Comparison of ENCODE assay signal across 1 cellular context in the genomic region with DNA sequence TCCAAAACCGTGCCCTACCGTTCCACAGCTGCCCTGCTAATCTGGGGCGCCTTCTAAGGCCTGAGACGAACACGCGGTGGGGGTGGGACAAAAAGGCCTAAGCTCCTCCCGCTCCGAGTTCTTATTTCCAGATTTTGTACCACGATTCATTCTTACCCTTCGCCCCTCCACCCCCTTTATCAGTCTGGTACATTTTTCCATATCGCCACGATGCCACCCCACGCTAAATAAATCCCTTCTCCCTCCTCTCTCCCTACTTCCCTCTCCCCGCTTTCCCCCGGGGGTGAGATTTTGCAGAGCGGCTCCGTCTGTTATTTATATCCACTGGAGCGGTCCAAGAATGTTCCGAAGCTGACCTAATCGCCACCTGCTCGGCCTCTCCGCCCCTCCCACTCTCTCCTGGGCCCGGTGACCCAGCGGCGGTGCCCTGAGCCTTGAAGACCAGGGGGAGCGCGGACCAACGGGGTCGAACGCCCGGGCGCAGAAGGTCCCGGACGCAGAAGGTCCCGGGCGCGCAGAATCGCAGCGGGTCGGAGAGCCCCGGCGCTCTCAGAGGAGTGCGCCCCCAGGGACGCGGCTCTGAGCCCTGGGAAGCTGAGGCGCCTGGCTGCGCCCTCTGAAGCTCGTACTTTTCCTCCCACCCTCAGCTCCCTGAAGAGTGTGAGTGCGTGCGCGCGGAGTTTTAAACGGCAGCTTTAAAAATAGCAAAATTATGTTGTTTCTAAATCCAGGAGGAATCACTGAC.
TF ChIP-seq lines count a peak whose summit lies in the region.

No MANE protein-coding gene starts in this region.

TF ChIP-seq in HepG2, 621 proteins besides CTCF, POLR2A, EP300 and RAD21 (continued from another document and continues in another):
- TF ChIP-seq, protein P1, sequence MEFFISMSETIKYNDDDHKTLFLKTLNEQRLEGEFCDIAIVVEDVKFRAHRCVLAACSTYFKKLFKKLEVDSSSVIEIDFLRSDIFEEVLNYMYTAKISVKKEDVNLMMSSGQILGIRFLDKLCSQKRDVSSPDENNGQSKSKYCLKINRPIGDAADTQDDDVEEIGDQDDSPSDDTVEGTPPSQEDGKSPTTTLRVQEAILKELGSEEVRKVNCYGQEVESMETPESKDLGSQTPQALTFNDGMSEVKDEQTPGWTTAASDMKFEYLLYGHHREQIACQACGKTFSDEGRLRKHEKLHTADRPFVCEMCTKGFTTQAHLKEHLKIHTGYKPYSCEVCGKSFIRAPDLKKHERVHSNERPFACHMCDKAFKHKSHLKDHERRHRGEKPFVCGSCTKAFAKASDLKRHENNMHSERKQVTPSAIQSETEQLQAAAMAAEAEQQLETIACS (CRISPR knock-in tag; IDR thresholded peaks at IDR 0.05): no peak
- TF ChIP-seq, protein P2, sequence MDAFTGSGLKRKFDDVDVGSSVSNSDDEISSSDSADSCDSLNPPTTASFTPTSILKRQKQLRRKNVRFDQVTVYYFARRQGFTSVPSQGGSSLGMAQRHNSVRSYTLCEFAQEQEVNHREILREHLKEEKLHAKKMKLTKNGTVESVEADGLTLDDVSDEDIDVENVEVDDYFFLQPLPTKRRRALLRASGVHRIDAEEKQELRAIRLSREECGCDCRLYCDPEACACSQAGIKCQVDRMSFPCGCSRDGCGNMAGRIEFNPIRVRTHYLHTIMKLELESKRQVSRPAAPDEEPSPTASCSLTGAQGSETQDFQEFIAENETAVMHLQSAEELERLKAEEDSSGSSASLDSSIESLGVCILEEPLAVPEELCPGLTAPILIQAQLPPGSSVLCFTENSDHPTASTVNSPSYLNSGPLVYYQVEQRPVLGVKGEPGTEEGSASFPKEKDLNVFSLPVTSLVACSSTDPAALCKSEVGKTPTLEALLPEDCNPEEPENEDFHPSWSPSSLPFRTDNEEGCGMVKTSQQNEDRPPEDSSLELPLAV (CRISPR knock-in tag; conservative IDR thresholded peaks at IDR 0.05; ENCODE audit: low read depth): no peak
- TF ChIP-seq, protein P3, sequence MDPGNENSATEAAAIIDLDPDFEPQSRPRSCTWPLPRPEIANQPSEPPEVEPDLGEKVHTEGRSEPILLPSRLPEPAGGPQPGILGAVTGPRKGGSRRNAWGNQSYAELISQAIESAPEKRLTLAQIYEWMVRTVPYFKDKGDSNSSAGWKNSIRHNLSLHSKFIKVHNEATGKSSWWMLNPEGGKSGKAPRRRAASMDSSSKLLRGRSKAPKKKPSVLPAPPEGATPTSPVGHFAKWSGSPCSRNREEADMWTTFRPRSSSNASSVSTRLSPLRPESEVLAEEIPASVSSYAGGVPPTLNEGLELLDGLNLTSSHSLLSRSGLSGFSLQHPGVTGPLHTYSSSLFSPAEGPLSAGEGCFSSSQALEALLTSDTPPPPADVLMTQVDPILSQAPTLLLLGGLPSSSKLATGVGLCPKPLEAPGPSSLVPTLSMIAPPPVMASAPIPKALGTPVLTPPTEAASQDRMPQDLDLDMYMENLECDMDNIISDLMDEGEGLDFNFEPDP (CRISPR knock-in tag; conservative IDR thresholded peaks at IDR 0.05): no peak
- TF ChIP-seq, protein P4, sequence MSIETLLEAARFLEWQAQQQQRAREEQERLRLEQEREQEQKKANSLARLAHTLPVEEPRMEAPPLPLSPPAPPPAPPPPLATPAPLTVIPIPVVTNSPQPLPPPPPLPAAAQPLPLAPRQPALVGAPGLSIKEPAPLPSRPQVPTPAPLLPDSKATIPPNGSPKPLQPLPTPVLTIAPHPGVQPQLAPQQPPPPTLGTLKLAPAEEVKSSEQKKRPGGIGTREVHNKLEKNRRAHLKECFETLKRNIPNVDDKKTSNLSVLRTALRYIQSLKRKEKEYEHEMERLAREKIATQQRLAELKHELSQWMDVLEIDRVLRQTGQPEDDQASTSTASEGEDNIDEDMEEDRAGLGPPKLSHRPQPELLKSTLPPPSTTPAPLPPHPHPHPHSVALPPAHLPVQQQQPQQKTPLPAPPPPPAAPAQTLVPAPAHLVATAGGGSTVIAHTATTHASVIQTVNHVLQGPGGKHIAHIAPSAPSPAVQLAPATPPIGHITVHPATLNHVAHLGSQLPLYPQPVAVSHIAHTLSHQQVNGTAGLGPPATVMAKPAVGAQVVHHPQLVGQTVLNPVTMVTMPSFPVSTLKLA (IDR thresholded peaks at IDR 0.05): no peak
- TF ChIP-seq SMAD1 (CRISPR knock-in tag; IDR thresholded peaks at IDR 0.05; ENCODE audit: borderline replicate concordance, low read depth) (no peak), MTF2 (CRISPR knock-in tag; IDR thresholded peaks at IDR 0.05; ENCODE audit: borderline replicate concordance) (no peak), ZSCAN30 (CRISPR knock-in tag; IDR thresholded peaks at IDR 0.05) (no peak), ZBTB21 (CRISPR knock-in tag; IDR thresholded peaks at IDR 0.05) (no peak), ATF7 (IDR thresholded peaks at IDR 0.05) (no peak), ATF7 (CRISPR knock-in tag; IDR thresholded peaks at IDR 0.05) (no peak), PRPF4 (IDR thresholded peaks at IDR 0.05; ENCODE audit: low read depth, low read length, poor library complexity, severe bottlenecking) (no peak), IKZF5 (CRISPR knock-in tag; IDR thresholded peaks at IDR 0.05) (no peak), HNF1A (IDR thresholded peaks at IDR 0.05; ENCODE audit: low read depth) (no peak), HNF1A (CRISPR knock-in tag; IDR thresholded peaks at IDR 0.05; ENCODE audit: borderline replicate concordance) (no peak), KDM6A (CRISPR knock-in tag; IDR thresholded peaks at IDR 0.05; ENCODE audit: low read depth) (no peak), EHMT2 (IDR thresholded peaks at IDR 0.05; ENCODE audit: borderline replicate concordance, low read depth, low read length) (no peak), ZNF383 (CRISPR knock-in tag; IDR thresholded peaks at IDR 0.05; ENCODE audit: borderline replicate concordance) (no peak)
- TF ChIP-seq, protein P5, sequence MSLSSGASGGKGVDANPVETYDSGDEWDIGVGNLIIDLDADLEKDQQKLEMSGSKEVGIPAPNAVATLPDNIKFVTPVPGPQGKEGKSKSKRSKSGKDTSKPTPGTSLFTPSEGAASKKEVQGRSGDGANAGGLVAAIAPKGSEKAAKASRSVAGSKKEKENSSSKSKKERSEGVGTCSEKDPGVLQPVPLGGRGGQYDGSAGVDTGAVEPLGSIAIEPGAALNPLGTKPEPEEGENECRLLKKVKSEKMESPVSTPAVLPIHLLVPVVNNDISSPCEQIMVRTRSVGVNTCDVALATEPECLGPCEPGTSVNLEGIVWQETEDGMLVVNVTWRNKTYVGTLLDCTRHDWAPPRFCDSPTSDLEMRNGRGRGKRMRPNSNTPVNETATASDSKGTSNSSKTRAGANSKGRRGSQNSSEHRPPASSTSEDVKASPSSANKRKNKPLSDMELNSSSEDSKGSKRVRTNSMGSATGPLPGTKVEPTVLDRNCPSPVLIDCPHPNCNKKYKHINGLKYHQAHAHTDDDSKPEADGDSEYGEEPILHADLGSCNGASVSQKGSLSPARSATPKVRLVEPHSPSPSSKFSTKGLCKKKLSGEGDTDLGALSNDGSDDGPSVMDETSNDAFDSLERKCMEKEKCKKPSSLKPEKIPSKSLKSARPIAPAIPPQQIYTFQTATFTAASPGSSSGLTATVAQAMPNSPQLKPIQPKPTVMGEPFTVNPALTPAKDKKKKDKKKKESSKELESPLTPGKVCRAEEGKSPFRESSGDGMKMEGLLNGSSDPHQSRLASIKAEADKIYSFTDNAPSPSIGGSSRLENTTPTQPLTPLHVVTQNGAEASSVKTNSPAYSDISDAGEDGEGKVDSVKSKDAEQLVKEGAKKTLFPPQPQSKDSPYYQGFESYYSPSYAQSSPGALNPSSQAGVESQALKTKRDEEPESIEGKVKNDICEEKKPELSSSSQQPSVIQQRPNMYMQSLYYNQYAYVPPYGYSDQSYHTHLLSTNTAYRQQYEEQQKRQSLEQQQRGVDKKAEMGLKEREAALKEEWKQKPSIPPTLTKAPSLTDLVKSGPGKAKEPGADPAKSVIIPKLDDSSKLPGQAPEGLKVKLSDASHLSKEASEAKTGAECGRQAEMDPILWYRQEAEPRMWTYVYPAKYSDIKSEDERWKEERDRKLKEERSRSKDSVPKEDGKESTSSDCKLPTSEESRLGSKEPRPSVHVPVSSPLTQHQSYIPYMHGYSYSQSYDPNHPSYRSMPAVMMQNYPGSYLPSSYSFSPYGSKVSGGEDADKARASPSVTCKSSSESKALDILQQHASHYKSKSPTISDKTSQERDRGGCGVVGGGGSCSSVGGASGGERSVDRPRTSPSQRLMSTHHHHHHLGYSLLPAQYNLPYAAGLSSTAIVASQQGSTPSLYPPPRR (CRISPR knock-in tag; IDR thresholded peaks at IDR 0.05; ENCODE audit: borderline replicate concordance): no peak
- TF ChIP-seq, protein P6, sequence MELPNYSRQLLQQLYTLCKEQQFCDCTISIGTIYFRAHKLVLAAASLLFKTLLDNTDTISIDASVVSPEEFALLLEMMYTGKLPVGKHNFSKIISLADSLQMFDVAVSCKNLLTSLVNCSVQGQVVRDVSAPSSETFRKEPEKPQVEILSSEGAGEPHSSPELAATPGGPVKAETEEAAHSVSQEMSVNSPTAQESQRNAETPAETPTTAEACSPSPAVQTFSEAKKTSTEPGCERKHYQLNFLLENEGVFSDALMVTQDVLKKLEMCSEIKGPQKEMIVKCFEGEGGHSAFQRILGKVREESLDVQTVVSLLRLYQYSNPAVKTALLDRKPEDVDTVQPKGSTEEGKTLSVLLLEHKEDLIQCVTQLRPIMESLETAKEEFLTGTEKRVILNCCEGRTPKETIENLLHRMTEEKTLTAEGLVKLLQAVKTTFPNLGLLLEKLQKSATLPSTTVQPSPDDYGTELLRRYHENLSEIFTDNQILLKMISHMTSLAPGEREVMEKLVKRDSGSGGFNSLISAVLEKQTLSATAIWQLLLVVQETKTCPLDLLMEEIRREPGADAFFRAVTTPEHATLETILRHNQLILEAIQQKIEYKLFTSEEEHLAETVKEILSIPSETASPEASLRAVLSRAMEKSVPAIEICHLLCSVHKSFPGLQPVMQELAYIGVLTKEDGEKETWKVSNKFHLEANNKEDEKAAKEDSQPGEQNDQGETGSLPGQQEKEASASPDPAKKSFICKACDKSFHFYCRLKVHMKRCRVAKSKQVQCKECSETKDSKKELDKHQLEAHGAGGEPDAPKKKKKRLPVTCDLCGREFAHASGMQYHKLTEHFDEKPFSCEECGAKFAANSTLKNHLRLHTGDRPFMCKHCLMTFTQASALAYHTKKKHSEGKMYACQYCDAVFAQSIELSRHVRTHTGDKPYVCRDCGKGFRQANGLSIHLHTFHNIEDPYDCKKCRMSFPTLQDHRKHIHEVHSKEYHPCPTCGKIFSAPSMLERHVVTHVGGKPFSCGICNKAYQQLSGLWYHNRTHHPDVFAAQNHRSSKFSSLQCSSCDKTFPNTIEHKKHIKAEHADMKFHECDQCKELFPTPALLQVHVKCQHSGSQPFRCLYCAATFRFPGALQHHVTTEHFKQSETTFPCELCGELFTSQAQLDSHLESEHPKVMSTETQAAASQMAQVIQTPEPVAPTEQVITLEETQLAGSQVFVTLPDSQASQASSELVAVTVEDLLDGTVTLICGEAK (IDR thresholded peaks at IDR 0.05): no peak
- TF ChIP-seq, protein P6 (CRISPR knock-in tag; IDR thresholded peaks at IDR 0.05): no peak; the same call in 1 of the 2 replicates
